ENCODE assay signal across 16 cellular contexts in the genomic region with DNA sequence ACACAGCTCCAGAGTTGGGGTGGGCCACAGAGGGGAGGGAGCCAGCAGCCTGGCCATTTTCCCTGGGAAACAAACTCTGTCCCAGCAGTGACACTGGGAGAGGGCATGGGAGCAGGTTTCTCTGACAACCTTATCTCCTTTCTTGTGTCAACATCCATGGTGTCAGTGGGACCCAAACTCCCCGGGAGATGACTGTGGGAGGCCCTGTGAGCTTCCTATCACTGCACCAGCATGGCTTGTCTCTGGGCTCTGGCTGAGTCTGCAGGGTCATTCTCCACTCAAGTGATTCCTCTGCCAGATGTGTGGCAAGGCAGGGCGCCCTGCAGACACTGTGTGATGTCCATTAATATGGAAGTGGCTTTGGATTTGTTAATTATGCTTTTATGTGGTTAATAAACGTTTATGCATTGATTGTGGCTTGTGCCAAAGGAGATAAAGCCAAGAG. TPM values are rescaled to one million over a fixed set of nuclear protein-coding genes. Genes with fewer than 3 reads are reported as not detected.
"Had no signal": no experiment of that assay in that cellular context is flagged by ENCODE, and none has a peak within 500 bp of the region (broad histone marks: within the 10 kb centered on the region; RNA-seq: fewer than 3 reads in every experiment).

No MANE protein-coding gene starts in this region.

- H3K4me1 ChIP-seq: upper lobe of right lung had no signal

- H3K36me3 ChIP-seq: esophagus squamous epithelium, heart right ventricle, neural progenitor cell, thoracic aorta, upper lobe of right lung had no signal

- H3K27ac ChIP-seq: esophagus squamous epithelium, heart right ventricle, neural progenitor cell, thoracic aorta, upper lobe of right lung had no signal

- DNase-seq: activated CD4-positive, alpha-beta T cell treated with anti-CD3 and anti-CD28 coated beads for 1 hour; activated CD8-positive, alpha-beta memory T cell treated with anti-CD3 and anti-CD28 coated beads for 24 hours; activated gamma-delta T cell; esophagus squamous epithelium; stimulated activated naive B cell treated with anti-CD40 and anti-IgM and Interleukin-4, amounts not matched to agents 10 μg/mL and 1 μg/mL and 100 μg/mL, for 72 hours had no signal

- H3K9me3 ChIP-seq: esophagus squamous epithelium, heart right ventricle, thoracic aorta, upper lobe of right lung had no signal

- H3K4me3 ChIP-seq: esophagus squamous epithelium, heart right ventricle, neural progenitor cell, thoracic aorta, upper lobe of right lung had no signal

RNA-seq across cellular contexts. Expression of a gene that starts 10.1 kb away (rescaled TPM):
- total RNA-seq: dermis blood vessel endothelial cell, esophagus squamous epithelium, heart right ventricle, liver, mucosa of gallbladder, osteocyte, sciatic nerve, thoracic aorta, upper lobe of right lung had no signal
- polyA plus RNA-seq: heart right ventricle; immature natural killer cell; liver; naive thymus-derived CD4-positive, alpha-beta T cell had no signal
